ENCODE assay signal across 1 cellular context in genomic region chr12:119835068-119835467, GRCh38.
TF ChIP-seq lines count a peak whose summit lies in the region.

No MANE protein-coding gene starts in this region.

TF ChIP-seq in neural cell, 6 proteins besides CTCF, POLR2A, EP300 and RAD21 (continued from another document):
- TF ChIP-seq TAF1 (IDR thresholded peaks at IDR 0.05; ENCODE audit: low read depth), result no peak
